8 cellular contexts compared by ENCODE assay signal in the genomic region with DNA sequence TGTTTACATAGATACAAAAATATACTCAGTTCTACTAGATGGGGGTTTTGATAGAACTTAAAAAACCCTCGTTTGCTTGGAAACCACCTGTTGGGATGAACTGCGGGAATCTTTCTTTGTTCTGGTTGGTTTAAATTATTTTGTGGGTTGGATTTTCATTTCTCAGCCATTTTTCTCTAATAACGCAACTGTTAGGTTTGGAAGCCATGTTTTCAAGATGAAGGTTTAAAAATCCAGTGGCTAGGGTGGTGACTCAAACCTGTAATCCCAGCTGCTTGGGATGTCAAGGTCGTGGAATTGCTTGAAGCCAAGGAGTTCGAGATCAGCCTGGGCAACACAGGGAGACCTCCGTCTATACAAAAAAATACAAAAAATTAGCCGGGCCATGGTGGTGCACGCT. TPM values are rescaled to one million over a fixed set of nuclear protein-coding genes. Genes with fewer than 3 reads are reported as not detected.
A peak's percentile ranks its signal among the peaks of the same experiment; 100 is the strongest.
DNase-seq lines count a peak whose midpoint lies in the region; ATAC-seq and TF ChIP-seq lines count a peak whose summit lies in the region.

No MANE protein-coding gene starts in this region.

- H3K27me3 ChIP-seq in GM23248 (replicated peaks; ENCODE audit: insufficient read depth) = no peaks in the 10 kb centered on the region
- no peaks in the 10 kb centered on the region for H3K27me3 ChIP-seq in PC-9 (ENCODE audit: insufficient read depth, low read depth)
- H3K27me3 ChIP-seq in endocrine pancreas (ENCODE audit: control insufficient read depth, insufficient read depth, low read length) = no peaks in the 10 kb centered on the region
- H3K27me3 ChIP-seq in psoas muscle (ENCODE audit: insufficient read depth in 3 of 3, low read length in 2 of 3) = peaks cover 0 to 2% (median 0%) of the 10 kb centered on the region in 3 donors

- TF ChIP-seq CTCF in PC-9 (conservative IDR thresholded peaks at IDR 0.05) (no peak), psoas muscle (IDR thresholded peaks at IDR 0.05) (no peak)

- POLR2A ChIA-PET in PC-9 (lab: Charles Lee; ENCODE audit: unreplicated experiment) = no interaction called here

- peaks cover 42% of the 10 kb centered on the region for H3K4me1 ChIP-seq in GM23248 (ENCODE audit: insufficient read depth)
- H3K4me1 ChIP-seq in PC-9 (replicated peaks; ENCODE audit: insufficient read depth) = peaks cover 34% of the 10 kb centered on the region
- peaks cover 11% of the 10 kb centered on the region for H3K4me1 ChIP-seq in endocrine pancreas (ENCODE audit: control insufficient read depth, insufficient read depth, low read length)
- H3K4me1 ChIP-seq in psoas muscle = peaks cover 35% of the 10 kb centered on the region

- H3K4me3 ChIP-seq in GM23248 (peak overlapping the region; percentile 96), PC-9 (peak overlapping the region; percentile 98), endocrine pancreas (ENCODE audit: control insufficient read depth, insufficient read depth, low read length) (peak overlapping the region; percentile 81), psoas muscle (peak overlapping the region; percentile 82)

- CTCF ChIA-PET in PC-9 (lab: Charles Lee) = no interaction called here

- H3F3A ChIP-seq in GM23248 (ENCODE audit: insufficient read depth) (peaks cover 23% of the 10 kb centered on the region; the same call in 1 of the 2 replicates), PC-9 (ENCODE audit: insufficient read depth, low read depth) (no peaks in the 10 kb centered on the region)

- H2AFZ ChIP-seq in GM23248 (no peak overlapping the region; the same call in 1 of the 2 replicates), PC-9 (no peak overlapping the region)

- WGBS in GM23248 (ENCODE audit: low coverage in 1 of 2, low lambda C conversion rate in 2 of 2, missing lambda C conversion rate in 2 of 2), 2 experiments = 45 to 52% methylated on average over 8 of the region's 8 CpGs
- 57 to 69% (median 64%) methylated on average over 8 of the region's 8 CpGs for WGBS in psoas muscle, 3 donors

- peak overlapping the region; percentile 85 for H3K4me2 ChIP-seq in GM23248 (ENCODE audit: unreplicated experiment)
- H3K4me2 ChIP-seq in PC-9 = peak overlapping the region; percentile 79

- BruUV-seq in PC-9 (replicated peaks; lab: Mats Ljungman, UMichigan) = TSS peak; percentile 41

- H4K20me1 ChIP-seq in GM23248 (ENCODE audit: insufficient read depth) = no peaks in the 10 kb centered on the region; the same call in 1 of the 2 replicates
- peaks cover 42% of the 10 kb centered on the region for H4K20me1 ChIP-seq in PC-9 (ENCODE audit: insufficient read depth)

- H3K9me2 ChIP-seq in GM23248 (ENCODE audit: insufficient read depth) = no peaks in the 10 kb centered on the region
- 0 out of 2 replicates have a peak, but pooled peaks cover 4% of the 10 kb centered on the region for H3K9me2 ChIP-seq in PC-9 (ENCODE audit: insufficient read depth)

- H3K27ac ChIP-seq in GM23248 (peak overlapping the region; percentile 54; the same call in 1 of the 2 replicates), PC-9 (no peak overlapping the region), psoas muscle (peak overlapping the region; percentile 84)

- no peaks in the 10 kb centered on the region for H3K36me3 ChIP-seq in GM23248 (ENCODE audit: low read depth)
- H3K36me3 ChIP-seq in PC-9 (ENCODE audit: low read depth) = no peaks in the 10 kb centered on the region
- no peaks in the 10 kb centered on the region for H3K36me3 ChIP-seq in endocrine pancreas (ENCODE audit: control insufficient read depth, insufficient read depth, low read length)
- H3K36me3 ChIP-seq in psoas muscle (ENCODE audit: insufficient read depth in 1 of 2, low read depth in 1 of 2) = no peaks in the 10 kb centered on the region

- H3K9ac ChIP-seq in GM23248 = peak overlapping the region; percentile 92
- no peak overlapping the region for H3K9ac ChIP-seq in endocrine pancreas (ENCODE audit: control insufficient read depth, insufficient read depth, low read length)

- H3K79me2 ChIP-seq in GM23248 (ENCODE audit: insufficient read depth) (peaks cover 61% of the 10 kb centered on the region), PC-9 (ENCODE audit: low read depth) (peaks cover 61% of the 10 kb centered on the region)

- DNase-seq in GM23248 = peak; percentile 45
- DNase-seq in PC-9 = no peak
- no peak for DNase-seq in psoas muscle
- no peak for DNase-seq in islet precursor cell
- DNase-seq in NCI-H187 (lab: John Stamatoyannopoulos, UW) = no peak

- in situ Hi-C loops in GM23248 (cut with MboI) = no loop called here

- H3K9me3 ChIP-seq in GM23248 (ENCODE audit: low read depth) (no peaks in the 10 kb centered on the region), PC-9 (ENCODE audit: insufficient read depth, low read depth) (no peaks in the 10 kb centered on the region), endocrine pancreas (ENCODE audit: control insufficient read depth, low read length) (no peaks in the 10 kb centered on the region), psoas muscle (no peaks in the 10 kb centered on the region)

- ATAC-seq in psoas muscle (no peak), GM19397 (IDR thresholded peaks at IDR 0.05; ENCODE audit: unreplicated experiment) (no peak), HG03378 (IDR thresholded peaks at IDR 0.05; ENCODE audit: unreplicated experiment) (no peak)

- intact Hi-C loops in PC-9 (cut with micrococcal nuclease; ENCODE audit: unreplicated experiment) (no loop called here), psoas muscle (cut with DNase I) (loop anchor here in 1 of 2 donors (5.0 kb wide), 1 partner anchor 66 kb away; no protein-coding TSS in a partner anchor)

RNA-seq across cellular contexts. Expression of gene URI1, which starts 1.6 kb away (rescaled TPM):
- 58.1 and 58.6 TPM in 2 replicates for total RNA-seq in GM23248 (2014; rRNA removed; shearing (Covaris generic))
- polyA plus RNA-seq in GM23248 (2016; fragmentation: Nextera tagmentation; extraction: Ambion mirVana) = 16.2 and 19.2 TPM in 2 replicates
- 52.4 and 56.0 TPM in 2 replicates for total RNA-seq in PC-9 (2021)
- total RNA-seq in psoas muscle = 10 to 100 TPM; 51.4 to 70.4 (median 61.2) TPM
- polyA plus RNA-seq in psoas muscle = 10 to 100 TPM; 37.6 to 85.5 (median 43.9) TPM
